ENCODE assay signal across 8 cellular contexts in genomic region chr11:132402056-132402684, GRCh38.
DNase-seq lines count a peak whose midpoint lies in the region; ATAC-seq and TF ChIP-seq lines count a peak whose summit lies in the region.

No MANE protein-coding gene starts in this region.

- H3K36me3 ChIP-seq in skeletal muscle satellite cell (ENCODE audit: insufficient read depth, low read length): no peaks in the 10 kb centered on the region

- no peak overlapping the region for H3K4me3 ChIP-seq in skeletal muscle satellite cell (ENCODE audit: low read length)

- no peak overlapping the region for H3K4me3 Mint-ChIP-seq in glutamatergic neuron (ENCODE audit: unreplicated experiment)

- H3K27me3 ChIP-seq in skeletal muscle satellite cell (ENCODE audit: control insufficient read depth, insufficient read depth, low read length): peaks cover 18% of the 10 kb centered on the region

- peak; percentile 17 for TF ChIP-seq CTCF in glutamatergic neuron (IDR thresholded peaks at IDR 0.05; ENCODE audit: partially characterized antibody, unreplicated experiment)

- H3K36me3 Mint-ChIP-seq in glutamatergic neuron (ENCODE audit: unreplicated experiment): no peaks in the 10 kb centered on the region

- peaks cover 2% of the 10 kb centered on the region for H3K9me3 Mint-ChIP-seq in glutamatergic neuron (ENCODE audit: unreplicated experiment)

- H3K27ac Mint-ChIP-seq in glutamatergic neuron (ENCODE audit: unreplicated experiment): no peak overlapping the region

- ATAC-seq in GM19468 (IDR thresholded peaks at IDR 0.05; ENCODE audit: extremely low read depth, unreplicated experiment): peak; percentile 50

- no peaks in the 10 kb centered on the region for H3K9me3 ChIP-seq in skeletal muscle satellite cell (replicated peaks; ENCODE audit: low read length)

- no peaks in the 10 kb centered on the region for H3K4me1 ChIP-seq in skeletal muscle satellite cell (ENCODE audit: control insufficient read depth, insufficient read depth, low read length)

- DNase-seq in DMS153 (lab: John Stamatoyannopoulos, UW) (peak; percentile 92), HT1080 (ENCODE audit: low read depth) (peak; percentile 79), RPMI7951 (ENCODE audit: low read depth) (peak; percentile 64), glutamatergic neuron (peak; percentile 45), NCI-H2029 (lab: John Stamatoyannopoulos, UW) (no peak)
- no peak for DNase-seq in stimulated activated CD4-positive, alpha-beta T cell treated with anti-CD3 and anti-CD28 coated beads, Interleukin-2, amount 100 ng/mL, for 48 hours

- H3K9ac ChIP-seq in skeletal muscle satellite cell (ENCODE audit: low read depth, low read length): no peak overlapping the region

- H3K4me2 ChIP-seq in skeletal muscle satellite cell (ENCODE audit: low read length): peak overlapping the region; percentile 2

- H3K4me1 Mint-ChIP-seq in glutamatergic neuron (ENCODE audit: low read depth, unreplicated experiment): no peaks in the 10 kb centered on the region

- H3K27me3 Mint-ChIP-seq in glutamatergic neuron (ENCODE audit: unreplicated experiment): peaks cover 2% of the 10 kb centered on the region

Comparison
In these comparisons a context has a peak if more than half of its experiments do, and no peak if none do; other contexts are left out.
1. DNase-seq: peak in DMS153 (single experiment), HT1080 (single experiment), RPMI7951 (single experiment) and glutamatergic neuron (single experiment); none in NCI-H2029 (single experiment) and stimulated activated CD4-positive, alpha-beta T cell treated with anti-CD3 and anti-CD28 coated beads, Interleukin-2, amount 100 ng/mL, for 48 hours (0 of 2).